Comparison of ENCODE assay signal across 7 cellular contexts in genomic region chr5:3751846-3752245, GRCh38.
"Had no signal": no experiment of that assay in that cellular context is flagged by ENCODE, and none has a peak within 500 bp of the region (broad histone marks: within the 10 kb centered on the region; RNA-seq: fewer than 3 reads in every experiment).

No MANE protein-coding gene starts in this region.

- H3K4me1 ChIP-seq: HAP-1 had no signal

- DNase-seq: H7, HFFc6, KG1 had no signal

- H3K4me3 ChIP-seq: GM23338, HAP-1 had no signal

- ATAC-seq: GM23338, HCT116 had no signal

- H3K4me2 ChIP-seq: GM23338 had no signal

- H3K27ac ChIP-seq: HL-60 had no signal

- H3K36me3 ChIP-seq: HAP-1 had no signal

- H3K9me3 ChIP-seq: HAP-1 had no signal
